In the genomic region with DNA sequence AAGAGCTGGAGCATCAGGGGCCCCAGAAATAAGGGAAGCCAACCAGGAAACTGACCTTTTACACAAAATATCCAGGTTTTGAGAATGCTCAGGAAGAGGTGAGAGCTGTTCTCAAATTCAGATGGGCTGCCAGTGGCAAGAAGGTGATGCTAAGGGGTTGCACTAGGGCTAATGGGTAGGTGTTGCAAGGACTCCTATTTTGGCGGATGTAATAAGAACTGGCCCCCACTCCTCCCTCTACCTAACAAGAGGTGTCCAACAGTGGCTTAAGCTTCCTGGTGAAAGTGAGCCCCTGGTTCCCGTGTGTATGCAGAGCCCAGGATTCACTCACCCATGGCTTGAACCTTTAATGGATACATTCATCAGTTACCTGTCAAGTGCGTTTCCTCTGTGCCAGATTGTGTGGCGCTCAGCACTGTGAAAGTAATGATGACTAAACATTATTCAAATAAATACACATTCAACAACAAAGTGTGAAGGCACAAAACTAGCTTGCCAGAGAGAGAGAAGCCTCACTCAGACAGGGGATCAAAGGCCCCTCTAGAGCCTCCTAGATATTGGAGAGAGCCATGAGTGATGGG, we compare ENCODE assay signal across 18 cellular contexts. TPM values are rescaled to one million over a fixed set of nuclear protein-coding genes. Genes with fewer than 3 reads are reported as not detected.
A peak's percentile ranks its signal among the peaks of the same experiment; 100 is the strongest.
DNase-seq lines count a peak whose midpoint lies in the region; ATAC-seq and TF ChIP-seq lines count a peak whose summit lies in the region.
"Had no signal": no experiment of that assay in that cellular context is flagged by ENCODE, and none has a peak within 500 bp of the region (broad histone marks: within the 10 kb centered on the region; RNA-seq: fewer than 3 reads in every experiment).

No MANE protein-coding gene starts in this region.

- TF ChIP-seq POLR2A in upper lobe of left lung (IDR thresholded peaks at IDR 0.05), result no peak

- H4K8ac ChIP-seq in mesenchymal stem cell (ENCODE audit: low read length), result no peak overlapping the region

- H2BK12ac ChIP-seq in mesenchymal stem cell (ENCODE audit: low read length in 2 of 2), result no peak overlapping the region

- CTCF ChIA-PET in HEK293 (lab: Yijun Ruan, JAX), result interaction anchor here (0.6 to 0.9 kb wide), 2 partner anchors 9 to 1544 kb away, joined by 3 read pairs; no protein-coding TSS in a partner anchor

- H3K27ac ChIP-seq in HEK293 (ENCODE audit: extremely low read depth, low read depth, low read length) (no peak overlapping the region), dorsolateral prefrontal cortex (peak overlapping the region in 52 of 59 donors; percentile 11 to 91 (median 78)), upper lobe of left lung (no peak overlapping the region), mesenchymal stem cell (ENCODE audit: low read length, poor library complexity, severe bottlenecking) (no peak overlapping the region)
- H3K27ac ChIP-seq: sigmoid colon had no signal

- H3K14ac ChIP-seq in mesenchymal stem cell (ENCODE audit: low read length in 2 of 2), result no peak overlapping the region

- DNase-seq in NCI-H2107 (lab: John Stamatoyannopoulos, UW) (peak; percentile 50), dorsolateral prefrontal cortex (no peak), NCI-H345 treated with DMSO at 0.1 percent for 48 hours (lab: John Stamatoyannopoulos, UW; ENCODE audit: unreplicated experiment) (no peak), upper lobe of left lung (no peak), mesenchymal stem cell (no peak)
- DNase-seq: activated B cell treated with CpG ODN at 0.5 μM for 24 hours; GF-D8; GOT3; natural killer cell; NCI-H187 treated with DMSO at 0.1 percent for 48 hours; OCI-M1; sigmoid colon; stimulated activated naive CD4-positive, alpha-beta T cell treated with Interleukin-2 at 50 U/mL for 16 hours had no signal

- H3K36me3 ChIP-seq in HEK293 (ENCODE audit: control insufficient read depth in 2 of 2, insufficient read depth in 1 of 2, low read length in 2 of 2) (no peaks in the 10 kb centered on the region), neuron (ENCODE audit: insufficient read depth, low read length) (no peaks in the 10 kb centered on the region), upper lobe of left lung (no peaks in the 10 kb centered on the region), mesenchymal stem cell (ENCODE audit: control insufficient read depth in 1 of 2, insufficient read depth in 2 of 2, low read depth in 1 of 2, low read length in 2 of 2) (no peaks in the 10 kb centered on the region)
- H3K36me3 ChIP-seq: sigmoid colon had no signal

- H2AFZ ChIP-seq in neuron (ENCODE audit: low read depth, low read length) (peak overlapping the region; percentile 92), mesenchymal stem cell (ENCODE audit: low read depth, low read length) (no peak overlapping the region)

- intact Hi-C loops in dorsolateral prefrontal cortex (cut with DNase I), result no loop called here

- WGBS in upper lobe of left lung, 2 donors, result 67 to 71% methylated on average over 4 of the region's 4 CpGs
- 17% methylated on average over 2 of the region's 4 CpGs for WGBS in mesenchymal stem cell

- H3K4me1 ChIP-seq in HEK293 (ENCODE audit: control insufficient read depth, insufficient read depth, low read length) (no peaks in the 10 kb centered on the region), neuron (ENCODE audit: insufficient read depth, low read length) (peaks cover 4% of the 10 kb centered on the region), upper lobe of left lung (peaks cover 0 to 10% (median 0%) of the 10 kb centered on the region in 4 donors), mesenchymal stem cell (ENCODE audit: control insufficient read depth, insufficient read depth, low read depth, low read length) (peaks cover 10% of the 10 kb centered on the region)

- no peak for TF ChIP-seq EP300 in upper lobe of left lung (IDR thresholded peaks at IDR 0.05)

- ATAC-seq in upper lobe of left lung (ENCODE audit: low FRiP score in 2 of 2), result no peak

- H3K27me3 ChIP-seq in dorsolateral prefrontal cortex (peaks cover 0 to 7% (median 0%) of the 10 kb centered on the region in 45 donors), neuron (ENCODE audit: insufficient read depth, low read length) (peaks cover 19% of the 10 kb centered on the region), upper lobe of left lung (peaks cover 0 to 10% (median 2%) of the 10 kb centered on the region in 4 donors), mesenchymal stem cell (ENCODE audit: control insufficient read depth in 1 of 2, insufficient read depth in 1 of 2, low read length in 2 of 2) (peaks cover 77 to 90% of the 10 kb centered on the region in 2 experiments)

- H3K4me3 ChIP-seq in HEK293 (ENCODE audit: low read depth, low read length) (no peak overlapping the region), dorsolateral prefrontal cortex (peak overlapping the region in 57 of 59 donors; percentile 21 to 73 (median 61)), neuron (ENCODE audit: low read length) (peak overlapping the region; percentile 61), upper lobe of left lung (no peak overlapping the region), mesenchymal stem cell (ENCODE audit: insufficient read depth in 1 of 2, low read depth in 1 of 2, low read length in 2 of 2) (no peak overlapping the region)

- H2BK15ac ChIP-seq in mesenchymal stem cell (ENCODE audit: low read depth, poor library complexity, severe bottlenecking), result no peak overlapping the region

- no peak overlapping the region for H3K18ac ChIP-seq in mesenchymal stem cell (ENCODE audit: low read depth in 1 of 2, low read length in 2 of 2)

- no peak overlapping the region for H4K91ac ChIP-seq in mesenchymal stem cell (ENCODE audit: low read length)

- POLR2A ChIA-PET in HEK293 (lab: Yijun Ruan, JAX), result no interaction called here

- no peak overlapping the region for H2BK5ac ChIP-seq in mesenchymal stem cell (ENCODE audit: low read depth, low read length, poor library complexity, severe bottlenecking)

- H3K9me3 ChIP-seq in HEK293 (ENCODE audit: control insufficient read depth, insufficient read depth, low read depth, low read length), result no peaks in the 10 kb centered on the region
- H3K9me3 ChIP-seq in neuron (ENCODE audit: low read length), result no peaks in the 10 kb centered on the region
- H3K9me3 ChIP-seq in upper lobe of left lung, result no peaks in the 10 kb centered on the region
- H3K9me3 ChIP-seq in mesenchymal stem cell (ENCODE audit: control insufficient read depth, low read length), result peaks cover 9% of the 10 kb centered on the region
- H3K9me3 ChIP-seq: sigmoid colon had no signal

- H3K23ac ChIP-seq in mesenchymal stem cell (ENCODE audit: low read length in 2 of 2), result no peak overlapping the region

- H2AK5ac ChIP-seq in mesenchymal stem cell (ENCODE audit: low read length, severe bottlenecking), result no peak overlapping the region

- TF ChIP-seq CTCF in HEK293 (tag by site-specific recombination; IDR thresholded peaks at IDR 0.05), result no peak
- TF ChIP-seq CTCF in dorsolateral prefrontal cortex (IDR thresholded peaks at IDR 0.05 in 54 of 56, conservative IDR thresholded peaks at IDR 0.05 in 2 of 56; ENCODE audit: low read depth in 1 of 56, partially characterized antibody in 56 of 56), result no peak
- no peak for TF ChIP-seq CTCF in upper lobe of left lung (IDR thresholded peaks at IDR 0.05)

- H3K4ac ChIP-seq in mesenchymal stem cell (ENCODE audit: low read depth in 1 of 2, low read length in 2 of 2), result no peak overlapping the region

- H2BK120ac ChIP-seq in mesenchymal stem cell (ENCODE audit: low read depth, low read length), result no peak overlapping the region

- no peak overlapping the region for H3K4me2 ChIP-seq in mesenchymal stem cell (ENCODE audit: low read length, poor library complexity, severe bottlenecking)

- H3K79me1 ChIP-seq in mesenchymal stem cell (replicated peaks; ENCODE audit: low read length, poor library complexity, severe bottlenecking), result no peaks in the 10 kb centered on the region

- no peak overlapping the region for H3K9ac ChIP-seq in mesenchymal stem cell (ENCODE audit: low read length)

TF ChIP-seq in HEK293, 187 proteins besides CTCF, POLR2A, EP300 and RAD21:
- no peak for TF ChIP-seq ZNF24 (tag by site-specific recombination; IDR thresholded peaks at IDR 0.05)
- TF ChIP-seq MYNN (tag by site-specific recombination; IDR thresholded peaks at IDR 0.05; ENCODE audit: borderline replicate concordance), result peak; percentile 83

RNA-seq across cellular contexts. Expression of a gene that starts 0.7 kb away (rescaled TPM):
- 100 to 1,000 TPM; 128 to 561 (median 344) TPM for total RNA-seq in dorsolateral prefrontal cortex
- under 1 TPM in 2 of 6 donors, not detected in 4; 0.46 to 0.81 TPM for total RNA-seq in upper lobe of left lung
- not detected for polyA plus RNA-seq in mesenchymal stem cell (2013, experiment 1 of 2)
- polyA plus RNA-seq in mesenchymal stem cell (2013, experiment 2 of 2), result not detected
- total RNA-seq: activated B cell treated with CpG ODN at 0.5 μM for 24 hours, cardiac septum, epithelial cell of proximal tubule, liver, natural killer cell had no signal

Comparison
In these comparisons a context has a peak if more than half of its experiments do, and no peak if none do; other contexts are left out.
1. H3K27ac ChIP-seq: peak in dorsolateral prefrontal cortex (52 of 59); none in HEK293 (single experiment), upper lobe of left lung (0 of 4) and mesenchymal stem cell (single experiment).
2. H3K4me3 ChIP-seq: peak in dorsolateral prefrontal cortex (57 of 59) and neuron (single experiment); none in HEK293 (single experiment), upper lobe of left lung (0 of 4) and mesenchymal stem cell (0 of 2).
3. RNA of a gene that starts 0.7 kb away (total RNA-seq): 128 to 561 TPM in dorsolateral prefrontal cortex; 0.46 to 0.81 TPM in upper lobe of left lung; every median in the first group is over 10 times any median in the second.